19 cellular contexts compared by ENCODE assay signal in genomic region chr4:144572660-144573059, GRCh38.
DNase-seq lines count a peak whose midpoint lies in the region; TF ChIP-seq lines count a peak whose summit lies in the region.
"Had no signal": no experiment of that assay in that cellular context is flagged by ENCODE, and none has a peak within 500 bp of the region (broad histone marks: within the 10 kb centered on the region; RNA-seq: fewer than 3 reads in every experiment).

No MANE protein-coding gene starts in this region.

- no peaks in the 10 kb centered on the region for H3F3A ChIP-seq in neural progenitor cell (ENCODE audit: low read depth)

- H3K36me3 ChIP-seq in Karpas-422 (ENCODE audit: insufficient read depth, low read length) (no peaks in the 10 kb centered on the region), WERI-Rb-1 (no peaks in the 10 kb centered on the region), neural progenitor cell (no peaks in the 10 kb centered on the region)
- H3K36me3 ChIP-seq: colonic mucosa had no signal

- H3K4me3 ChIP-seq in Karpas-422 (ENCODE audit: low read length), result no peak overlapping the region
- H3K4me3 ChIP-seq in WERI-Rb-1 (ENCODE audit: low read depth, low read length), result no peak overlapping the region
- no peak overlapping the region for H3K4me3 ChIP-seq in neural progenitor cell
- H3K4me3 ChIP-seq: colonic mucosa, skin epidermis had no signal

- H3K9me2 ChIP-seq in Karpas-422 (replicated peaks; ENCODE audit: insufficient read depth, low read length), result no peaks in the 10 kb centered on the region

- H3K9ac ChIP-seq in Karpas-422 (ENCODE audit: low read length), result no peak overlapping the region
- H3K9ac ChIP-seq in neural progenitor cell, result no peak overlapping the region

- H3K27me3 ChIP-seq in Karpas-422 (ENCODE audit: low read length) (no peaks in the 10 kb centered on the region), WERI-Rb-1 (ENCODE audit: insufficient read depth, low read depth, severe bottlenecking) (no peaks in the 10 kb centered on the region), neural progenitor cell (no peaks in the 10 kb centered on the region)
- H3K27me3 ChIP-seq: colonic mucosa had no signal

- no peak overlapping the region for H3K27ac ChIP-seq in Karpas-422 (ENCODE audit: low read length)
- no peak overlapping the region for H3K27ac ChIP-seq in WERI-Rb-1
- no peak overlapping the region for H3K27ac ChIP-seq in neural progenitor cell
- H3K27ac ChIP-seq: colonic mucosa, skin epidermis, VCaP had no signal

- H3K79me2 ChIP-seq in Karpas-422 (ENCODE audit: low read length) (no peaks in the 10 kb centered on the region), neural progenitor cell (ENCODE audit: low read depth) (no peaks in the 10 kb centered on the region)

- H3K4me1 Mint-ChIP-seq in neural progenitor cell, result no peaks in the 10 kb centered on the region
- H3K4me1 Mint-ChIP-seq: activated CD4-positive, alpha-beta memory T cell treated with anti-CD3 and anti-CD28 coated beads, Interleukin-2, amount 10 ng/mL, durations not matched to agents 7 days and 5 days; natural killer cell had no signal

- H3K9me3 Mint-ChIP-seq in neural progenitor cell, result no peaks in the 10 kb centered on the region
- H3K9me3 Mint-ChIP-seq: activated CD4-positive, alpha-beta memory T cell treated with anti-CD3 and anti-CD28 coated beads, Interleukin-2, amount 10 ng/mL, durations not matched to agents 7 days and 5 days had no signal

- no peaks in the 10 kb centered on the region for H3K4me1 ChIP-seq in Karpas-422 (ENCODE audit: low read length)
- H3K4me1 ChIP-seq in neural progenitor cell, result no peaks in the 10 kb centered on the region
- H3K4me1 ChIP-seq: colonic mucosa had no signal

- H3K27me3 Mint-ChIP-seq in neural progenitor cell (ENCODE audit: insufficient read depth, low read depth), result no peaks in the 10 kb centered on the region
- H3K27me3 Mint-ChIP-seq: activated CD4-positive, alpha-beta memory T cell treated with anti-CD3 and anti-CD28 coated beads, Interleukin-2, amount 10 ng/mL, durations not matched to agents 7 days and 5 days; B cell had no signal

- TF ChIP-seq CTCF in GM12873 (IDR thresholded peaks at IDR 0.05; ENCODE audit: insufficient read depth, low read depth, low read length, missing control alignments), result peak; percentile 50
- peak; percentile 36 for TF ChIP-seq CTCF in WERI-Rb-1 (IDR thresholded peaks at IDR 0.05; ENCODE audit: low read depth, low read length)
- peak; percentile 23 for TF ChIP-seq CTCF in neural progenitor cell (IDR thresholded peaks at IDR 0.05)

- H3K9me3 ChIP-seq in Karpas-422 (ENCODE audit: low read length) (no peaks in the 10 kb centered on the region), WERI-Rb-1 (ENCODE audit: severe bottlenecking) (no peaks in the 10 kb centered on the region), neural progenitor cell (ENCODE audit: low read depth) (no peaks in the 10 kb centered on the region)
- H3K9me3 ChIP-seq: colonic mucosa had no signal

- no peak overlapping the region for H2AFZ ChIP-seq in Karpas-422 (ENCODE audit: low read length)
- H2AFZ ChIP-seq in neural progenitor cell (replicated peaks), result no peak overlapping the region

- no peaks in the 10 kb centered on the region for H3K36me3 Mint-ChIP-seq in neural progenitor cell
- H3K36me3 Mint-ChIP-seq: natural killer cell had no signal

- no peak overlapping the region for H3K4me2 ChIP-seq in Karpas-422 (ENCODE audit: low read depth, low read length, poor library complexity, severe bottlenecking)
- no peak overlapping the region for H3K4me2 ChIP-seq in neural progenitor cell

- H3K4me3 Mint-ChIP-seq in neural progenitor cell, result no peak overlapping the region
- H3K4me3 Mint-ChIP-seq: activated CD4-positive, alpha-beta memory T cell treated with anti-CD3 and anti-CD28 coated beads, Interleukin-2, amount 10 ng/mL, durations not matched to agents 7 days and 5 days; B cell; natural killer cell had no signal

- H4K20me1 ChIP-seq in Karpas-422 (ENCODE audit: insufficient read depth, low read depth, low read length) (no peaks in the 10 kb centered on the region), neural progenitor cell (ENCODE audit: low read depth) (no peaks in the 10 kb centered on the region)

- no peak overlapping the region for H3K27ac Mint-ChIP-seq in neural progenitor cell
- H3K27ac Mint-ChIP-seq: activated CD4-positive, alpha-beta memory T cell treated with anti-CD3 and anti-CD28 coated beads, Interleukin-2, amount 10 ng/mL, durations not matched to agents 7 days and 5 days; B cell; natural killer cell had no signal

- DNase-seq in Karpas-422 (peak; percentile 67), WERI-Rb-1 (no peak), neural progenitor cell (ENCODE audit: low spot score) (no peak), GM19240 (ENCODE audit: insufficient read length, low spot score) (no peak), NCI-H510A treated with DMSO at 0.1 percent for 48 hours (lab: John Stamatoyannopoulos, UW) (no peak), kidney glomerular epithelial cell (lab: John Stamatoyannopoulos, UW) (no peak)
- DNase-seq: activated CD4-positive, alpha-beta memory T cell treated with anti-CD3 and anti-CD28 coated beads, Interleukin-2, amount 10 ng/mL, durations not matched to agents 7 days and 5 days; activated naive CD4-positive, alpha-beta T cell treated with anti-CD3 and anti-CD28 coated beads, Interleukin-2, amount 50 U/mL, for 16 hours; activated T-cell treated with anti-CD3 and anti-CD28 coated beads, Interleukin-2, amount 50 U/mL, for 1 hour; colonic mucosa; hippocampal formation; natural killer cell; NCI-H1930; NCI-H446 treated with DMSO at 0.1 percent for 48 hours; stimulated activated CD4-positive, alpha-beta T cell treated with anti-CD3 and anti-CD28 coated beads, Interleukin-4, amount 100 ng/mL, for 1 hour had no signal
